ENCODE assay signal across 1 cellular context in genomic region chr2:237466266-237466665, GRCh38.
TF ChIP-seq lines count a peak whose summit lies in the region.

No MANE protein-coding gene starts in this region.

TF ChIP-seq in GM23338, 12 proteins besides CTCF, POLR2A, EP300 and RAD21 (continued from another document):
- no peak for TF ChIP-seq ZNF462 (CRISPR knock-in tag; IDR thresholded peaks at IDR 0.05)
- no peak for TF ChIP-seq NANOG (IDR thresholded peaks at IDR 0.05; ENCODE audit: borderline replicate concordance)
- TF ChIP-seq, protein P1, sequence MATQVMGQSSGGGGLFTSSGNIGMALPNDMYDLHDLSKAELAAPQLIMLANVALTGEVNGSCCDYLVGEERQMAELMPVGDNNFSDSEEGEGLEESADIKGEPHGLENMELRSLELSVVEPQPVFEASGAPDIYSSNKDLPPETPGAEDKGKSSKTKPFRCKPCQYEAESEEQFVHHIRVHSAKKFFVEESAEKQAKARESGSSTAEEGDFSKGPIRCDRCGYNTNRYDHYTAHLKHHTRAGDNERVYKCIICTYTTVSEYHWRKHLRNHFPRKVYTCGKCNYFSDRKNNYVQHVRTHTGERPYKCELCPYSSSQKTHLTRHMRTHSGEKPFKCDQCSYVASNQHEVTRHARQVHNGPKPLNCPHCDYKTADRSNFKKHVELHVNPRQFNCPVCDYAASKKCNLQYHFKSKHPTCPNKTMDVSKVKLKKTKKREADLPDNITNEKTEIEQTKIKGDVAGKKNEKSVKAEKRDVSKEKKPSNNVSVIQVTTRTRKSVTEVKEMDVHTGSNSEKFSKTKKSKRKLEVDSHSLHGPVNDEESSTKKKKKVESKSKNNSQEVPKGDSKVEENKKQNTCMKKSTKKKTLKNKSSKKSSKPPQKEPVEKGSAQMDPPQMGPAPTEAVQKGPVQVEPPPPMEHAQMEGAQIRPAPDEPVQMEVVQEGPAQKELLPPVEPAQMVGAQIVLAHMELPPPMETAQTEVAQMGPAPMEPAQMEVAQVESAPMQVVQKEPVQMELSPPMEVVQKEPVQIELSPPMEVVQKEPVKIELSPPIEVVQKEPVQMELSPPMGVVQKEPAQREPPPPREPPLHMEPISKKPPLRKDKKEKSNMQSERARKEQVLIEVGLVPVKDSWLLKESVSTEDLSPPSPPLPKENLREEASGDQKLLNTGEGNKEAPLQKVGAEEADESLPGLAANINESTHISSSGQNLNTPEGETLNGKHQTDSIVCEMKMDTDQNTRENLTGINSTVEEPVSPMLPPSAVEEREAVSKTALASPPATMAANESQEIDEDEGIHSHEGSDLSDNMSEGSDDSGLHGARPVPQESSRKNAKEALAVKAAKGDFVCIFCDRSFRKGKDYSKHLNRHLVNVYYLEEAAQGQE (IDR thresholded peaks at IDR 0.05; ENCODE audit: unreplicated experiment), result no peak
- TF ChIP-seq JUNB (IDR thresholded peaks at IDR 0.05; ENCODE audit: unreplicated experiment), result no peak
